14 cellular contexts compared by ENCODE assay signal in the genomic region with DNA sequence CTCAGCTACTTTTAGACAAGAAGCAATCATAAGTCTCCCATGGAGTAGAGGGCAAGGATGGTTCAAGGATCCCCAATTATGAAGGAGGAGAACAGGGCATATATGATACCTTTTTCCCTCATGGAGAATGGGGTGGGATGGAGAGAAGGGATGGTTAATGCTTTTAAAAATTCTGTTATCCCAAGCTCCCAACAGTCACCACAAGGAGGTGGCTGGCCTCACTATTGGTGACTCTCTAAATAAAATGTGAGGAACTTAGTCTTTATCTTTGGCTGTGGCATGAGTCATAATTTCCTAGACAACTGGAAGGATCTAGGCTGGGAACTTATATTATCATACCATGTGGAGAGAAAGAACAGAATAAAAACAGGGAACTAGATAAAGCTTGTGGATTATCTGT.
DNase-seq lines count a peak whose midpoint lies in the region; ATAC-seq and TF ChIP-seq lines count a peak whose summit lies in the region.
"Had no signal": no experiment of that assay in that cellular context is flagged by ENCODE, and none has a peak within 500 bp of the region (broad histone marks: within the 10 kb centered on the region; RNA-seq: fewer than 3 reads in every experiment).

No MANE protein-coding gene starts in this region.

- no peaks in the 10 kb centered on the region for H3K36me3 ChIP-seq in adipocyte (ENCODE audit: control insufficient read depth, insufficient read depth, low read length, severe bottlenecking)
- H3K36me3 ChIP-seq: gastroesophageal sphincter, right atrium auricular region had no signal

- H3K9me3 ChIP-seq in adipocyte (ENCODE audit: control insufficient read depth, low read length) = no peaks in the 10 kb centered on the region
- H3K9me3 ChIP-seq: gastroesophageal sphincter, right atrium auricular region had no signal

- peak; percentile 27 for TF ChIP-seq CTCF in AG04449 (IDR thresholded peaks at IDR 0.05; ENCODE audit: insufficient read depth, low read length, missing control alignments)
- no peak for TF ChIP-seq CTCF in fibroblast of villous mesenchyme (IDR thresholded peaks at IDR 0.05; ENCODE audit: insufficient read depth, low read depth, low read length)
- TF ChIP-seq CTCF in GM13977 (IDR thresholded peaks at IDR 0.05; ENCODE audit: extremely low read depth, insufficient read depth, missing control alignments) = no peak

- H3K4me3 ChIP-seq in AG04449 (ENCODE audit: low read depth, low read length) (no peak overlapping the region), adipocyte (ENCODE audit: low read length) (no peak overlapping the region), fibroblast of villous mesenchyme (ENCODE audit: low read depth, low read length) (no peak overlapping the region)
- H3K4me3 ChIP-seq: gastroesophageal sphincter, right atrium auricular region had no signal

- POLR2A ChIA-PET in AG04449 (lab: Yijun Ruan, JAX) = interaction anchor here (0.6 kb wide), 1 partner anchor 9 kb away, joined by 3 read pairs; no protein-coding TSS in a partner anchor

- H3K4me1 ChIP-seq in adipocyte (ENCODE audit: control insufficient read depth, insufficient read depth, low read length) = peaks cover 13% of the 10 kb centered on the region
- H3K4me1 ChIP-seq: gastroesophageal sphincter, right atrium auricular region had no signal

- no peak for ATAC-seq in HG03342 (IDR thresholded peaks at IDR 0.05; ENCODE audit: unreplicated experiment)
- no peak for ATAC-seq in HG03196 (IDR thresholded peaks at IDR 0.05; ENCODE audit: unreplicated experiment)
- ATAC-seq: gastroesophageal sphincter had no signal

- H3K9ac ChIP-seq in adipocyte (ENCODE audit: low read length) = no peak overlapping the region

- CTCF ChIA-PET in AG04449 (lab: Yijun Ruan, JAX) = interaction anchor here (1.0 to 2.1 kb wide), 2 partner anchors 9 to 75 kb away, joined by 3 to 6 read pairs; no protein-coding TSS in a partner anchor

- DNase-seq in AG04449 (ENCODE audit: low read depth, low spot score) (peak; percentile 40), H4 (ENCODE audit: low spot score) (peak; percentile 63), adipocyte (ENCODE audit: low read depth) (peak; percentile 43), fibroblast of villous mesenchyme (ENCODE audit: low read depth) (peak; percentile 32), GM13977 (ENCODE audit: low spot score) (no peak)
- DNase-seq in activated T-cell treated with anti-CD3 and anti-CD28 coated beads, Interleukin-2, amount 50 U/mL, for 1 hour = no peak
- DNase-seq: activated gamma-delta T cell; DMS 273 treated with DMSO at 0.1 percent for 48 hours; H7; stimulated activated CD8-positive, alpha-beta memory T cell treated with anti-CD3 and anti-CD28 coated beads, Interleukin-4, amount 100 ng/mL, for 48 hours had no signal

- in situ Hi-C loops in GM13977 (cut with MboI; ENCODE audit: low pct_unique_long_range_greater_than_20kb, low sequenced_read_pairs, unreplicated experiment) = no loop called here

- H3K27me3 ChIP-seq in adipocyte (replicated peaks; ENCODE audit: control insufficient read depth, insufficient read depth, low read length) = no peaks in the 10 kb centered on the region
- H3K27me3 ChIP-seq: gastroesophageal sphincter, right atrium auricular region had no signal

Comparison
In these comparisons a context has a peak if more than half of its experiments do, and no peak if none do; other contexts are left out.
1. DNase-seq: peak in AG04449 (single experiment), H4 (single experiment), adipocyte (single experiment) and fibroblast of villous mesenchyme (single experiment); none in GM13977 (single experiment) and activated T-cell treated with anti-CD3 and anti-CD28 coated beads, Interleukin-2, amount 50 U/mL, for 1 hour (single experiment).